Comparison of ENCODE assay signal across 1 cellular context in genomic region chr12:4320859-4321701, GRCh38.
A peak's percentile ranks its signal among the peaks of the same experiment; 100 is the strongest.
TF ChIP-seq lines count a peak whose summit lies in the region.

A gene with protein sequence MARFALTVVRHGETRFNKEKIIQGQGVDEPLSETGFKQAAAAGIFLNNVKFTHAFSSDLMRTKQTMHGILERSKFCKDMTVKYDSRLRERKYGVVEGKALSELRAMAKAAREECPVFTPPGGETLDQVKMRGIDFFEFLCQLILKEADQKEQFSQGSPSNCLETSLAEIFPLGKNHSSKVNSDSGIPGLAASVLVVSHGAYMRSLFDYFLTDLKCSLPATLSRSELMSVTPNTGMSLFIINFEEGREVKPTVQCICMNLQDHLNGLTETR (plus strand): TSS chr12:4321213. CDS start chr12:4321272, 59 bp downstream.

TF ChIP-seq in H1, 55 proteins besides CTCF, POLR2A, EP300 and RAD21:
- TF ChIP-seq GTF2F1 (IDR thresholded peaks at IDR 0.05; ENCODE audit: borderline replicate concordance, low read depth, low read length) (peak; percentile 65; the same call in 1 of the 2 replicates), SRF (IDR thresholded peaks at IDR 0.05; ENCODE audit: low read depth, low read length) (no peak), CHD7 (IDR thresholded peaks at IDR 0.05; ENCODE audit: insufficient replicate concordance, low read length) (no peak), EZH2 (IDR thresholded peaks at IDR 0.05; ENCODE audit: low read depth, low read length, severe bottlenecking) (no peak), PHF8 (conservative IDR thresholded peaks at IDR 0.05; ENCODE audit: low read depth, low read length) (peak; percentile 83), ASH2L (IDR thresholded peaks at IDR 0.05; ENCODE audit: low read length) (peak; percentile 94), POU5F1 (IDR thresholded peaks at IDR 0.05; ENCODE audit: low read depth, low read length) (no peak), NRF1 (IDR thresholded peaks at IDR 0.05; ENCODE audit: low read depth, low read length) (peak; percentile 53), ZNF274 (IDR thresholded peaks at IDR 0.05; ENCODE audit: borderline replicate concordance, extremely low read depth, low read length) (no peak), SP4 (IDR thresholded peaks at IDR 0.05; ENCODE audit: low read length) (no peak), HDAC2 (IDR thresholded peaks at IDR 0.05; ENCODE audit: borderline replicate concordance in 1 of 2, low read depth in 2 of 2, low read length in 2 of 2) (peak in 1 of 2 experiments; percentile 74; a peak in 1 of 4 replicates), BRCA1 (IDR thresholded peaks at IDR 0.05; ENCODE audit: low read depth, low read length) (no peak), BACH1 (IDR thresholded peaks at IDR 0.05; ENCODE audit: low read length) (no peak), KDM5A (IDR thresholded peaks at IDR 0.05; ENCODE audit: low read length) (0 out of 2 replicates have a peak, but pooled peaks have one; percentile 40), SIN3A (conservative IDR thresholded peaks at IDR 0.05 in 1 of 2, IDR thresholded peaks at IDR 0.05 in 1 of 2; ENCODE audit: low read depth in 1 of 2, low read length in 2 of 2) (peak in 1 of 2 experiments; percentile 84; a peak in 1 of 4 replicates), HDAC6 (IDR thresholded peaks at IDR 0.05; ENCODE audit: low read depth, low read length) (no peak), GABPA (IDR thresholded peaks at IDR 0.05; ENCODE audit: borderline replicate concordance, insufficient read depth, low read length) (no peak), KDM4A (IDR thresholded peaks at IDR 0.05; ENCODE audit: low read depth, low read length, severe bottlenecking) (peak; percentile 91), SIX5 (IDR thresholded peaks at IDR 0.05; ENCODE audit: low read depth, low read length) (no peak), JUND (IDR thresholded peaks at IDR 0.05; ENCODE audit: low read length) (no peak), CHD2 (IDR thresholded peaks at IDR 0.05; ENCODE audit: low read length) (no peak), SP1 (IDR thresholded peaks at IDR 0.05; ENCODE audit: low read depth, low read length) (peak; percentile 52; the same call in 1 of the 2 replicates), E2F6 (IDR thresholded peaks at IDR 0.05) (peak; percentile 31; the same call in 1 of the 2 replicates), YY1 (IDR thresholded peaks at IDR 0.05; ENCODE audit: low read depth, low read length) (0 out of 2 replicates have a peak, but pooled peaks have one; percentile 59), MAX (IDR thresholded peaks at IDR 0.05) (peak; percentile 74), CREB1 (IDR thresholded peaks at IDR 0.05) (peak; percentile 92), SUZ12 (IDR thresholded peaks at IDR 0.05; ENCODE audit: low read length) (no peak), POLR2AphosphoS5 (IDR thresholded peaks at IDR 0.05; ENCODE audit: low read depth, low read length) (peak; percentile 91), RBBP5 (IDR thresholded peaks at IDR 0.05; ENCODE audit: borderline replicate concordance, low read depth, low read length) (peak; percentile 85), NANOG (IDR thresholded peaks at IDR 0.05; ENCODE audit: insufficient read depth, low read depth, low read length, poor library complexity, severe bottlenecking) (no peak), TCF12 (IDR thresholded peaks at IDR 0.05; ENCODE audit: low read depth, low read length) (no peak), MAFK (IDR thresholded peaks at IDR 0.05; ENCODE audit: low read depth, low read length) (no peak), SAP30 (IDR thresholded peaks at IDR 0.05; ENCODE audit: insufficient read depth, insufficient replicate concordance, low read length) (peak; percentile 73), TBP (IDR thresholded peaks at IDR 0.05; ENCODE audit: low read depth, low read length) (peak; percentile 76), CBX5 (IDR thresholded peaks at IDR 0.05; ENCODE audit: low read depth, low read length) (no peak), RNF2 (IDR thresholded peaks at IDR 0.05; ENCODE audit: borderline replicate concordance, low read depth, low read length, missing control alignments, poor library complexity, severe bottlenecking) (no peak), TAF1 (IDR thresholded peaks at IDR 0.05; ENCODE audit: low read depth, low read length) (peak; percentile 87), CBX8 (IDR thresholded peaks at IDR 0.05; ENCODE audit: borderline replicate concordance, low read depth, low read length) (no peak)
- TF ChIP-seq, protein P1, sequence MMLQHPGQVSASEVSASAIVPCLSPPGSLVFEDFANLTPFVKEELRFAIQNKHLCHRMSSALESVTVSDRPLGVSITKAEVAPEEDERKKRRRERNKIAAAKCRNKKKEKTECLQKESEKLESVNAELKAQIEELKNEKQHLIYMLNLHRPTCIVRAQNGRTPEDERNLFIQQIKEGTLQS (IDR thresholded peaks at IDR 0.05; ENCODE audit: insufficient read depth, low read depth, low read length) = no peak
